ENCODE assay signal across 12 cellular contexts in genomic region chr9:111450114-111450513, GRCh38.
"Had no signal": no experiment of that assay in that cellular context is flagged by ENCODE, and none has a peak within 500 bp of the region (broad histone marks: within the 10 kb centered on the region; RNA-seq: fewer than 3 reads in every experiment).

No MANE protein-coding gene starts in this region.

- H3K27ac ChIP-seq: stomach, thoracic aorta had no signal

- ATAC-seq: activated T-cell treated with anti-CD3 and anti-CD28 coated beads, Interleukin-2, amount 50 U/mL, for 4 hours; left colon; T-cell had no signal

- H3K4me3 Mint-ChIP-seq: activated CD4-positive, alpha-beta memory T cell treated with anti-CD3 and anti-CD28 coated beads for 36 hours; activated naive CD8-positive, alpha-beta T cell treated with anti-CD3 and anti-CD28 coated beads, Interleukin-2, amount 10 ng/mL, durations not matched to agents 7 days and 5 days; activated T-cell treated with anti-CD3 and anti-CD28 coated beads, Interleukin-2, amount 50 U/mL, for 4 hours; T-cell had no signal

- H3K9me3 ChIP-seq: stomach, thoracic aorta had no signal

- H3K27me3 ChIP-seq: stomach had no signal

- H3K27me3 Mint-ChIP-seq: activated CD4-positive, alpha-beta memory T cell treated with anti-CD3 and anti-CD28 coated beads for 36 hours; activated naive CD8-positive, alpha-beta T cell treated with anti-CD3 and anti-CD28 coated beads, Interleukin-2, amount 10 ng/mL, durations not matched to agents 7 days and 5 days; T-cell had no signal

- H3K4me3 ChIP-seq: stomach, thoracic aorta had no signal

- H3K27ac Mint-ChIP-seq: activated CD4-positive, alpha-beta memory T cell treated with anti-CD3 and anti-CD28 coated beads for 36 hours; activated naive CD8-positive, alpha-beta T cell treated with anti-CD3 and anti-CD28 coated beads, Interleukin-2, amount 10 ng/mL, durations not matched to agents 7 days and 5 days; T-cell had no signal

- H3K36me3 ChIP-seq: thoracic aorta had no signal

- DNase-seq: activated CD4-positive, alpha-beta memory T cell treated with anti-CD3 and anti-CD28 coated beads for 36 hours; activated naive CD8-positive, alpha-beta T cell treated with anti-CD3 and anti-CD28 coated beads, Interleukin-2, amount 10 ng/mL, durations not matched to agents 7 days and 5 days; activated T-cell treated with anti-CD3 and anti-CD28 coated beads, Interleukin-2, amount 50 U/mL, for 4 hours; central memory CD4-positive, alpha-beta T cell; left colon; mammary epithelial cell; stimulated activated CD4-positive, alpha-beta T cell treated with anti-CD3 and anti-CD28 coated beads, Interleukin-15, amount 100 ng/mL, for 24 hours; stimulated activated CD4-positive, alpha-beta T cell treated with anti-CD3 and anti-CD28 coated beads, Interleukin-4, amount 100 ng/mL, for 4 hours; stomach; T-cell; T1000 had no signal

- H3K9me3 Mint-ChIP-seq: activated CD4-positive, alpha-beta memory T cell treated with anti-CD3 and anti-CD28 coated beads for 36 hours; activated naive CD8-positive, alpha-beta T cell treated with anti-CD3 and anti-CD28 coated beads, Interleukin-2, amount 10 ng/mL, durations not matched to agents 7 days and 5 days; activated T-cell treated with anti-CD3 and anti-CD28 coated beads, Interleukin-2, amount 50 U/mL, for 4 hours had no signal
